Comparison of ENCODE assay signal across 20 cellular contexts in the genomic region with DNA sequence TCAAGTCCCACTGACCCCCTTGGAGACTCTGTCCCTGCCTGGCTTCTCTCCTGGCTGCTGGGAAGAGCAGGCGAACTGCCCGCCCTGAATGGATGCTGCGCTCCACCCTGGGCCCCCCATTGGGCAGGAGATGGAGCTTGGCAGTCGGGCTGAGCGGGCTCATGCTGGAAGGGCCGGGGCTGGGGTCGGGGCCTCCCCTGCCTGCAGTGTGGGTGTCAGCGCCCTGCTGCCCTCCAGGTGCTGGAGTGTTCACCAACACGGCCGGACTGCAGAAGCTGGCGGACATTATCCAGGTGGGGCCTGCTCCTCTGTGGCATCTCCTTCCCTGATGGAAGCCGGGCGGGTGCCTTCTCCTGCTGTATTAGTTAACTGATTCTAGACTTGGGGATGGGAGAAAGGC. TPM values are rescaled to one million over a fixed set of nuclear protein-coding genes. Genes with fewer than 3 reads are reported as not detected.
DNase-seq lines count a peak whose midpoint lies in the region; ATAC-seq, FAIRE-seq and TF ChIP-seq lines count a peak whose summit lies in the region.
"Had no signal": no experiment of that assay in that cellular context is flagged by ENCODE, and none has a peak within 500 bp of the region (broad histone marks: within the 10 kb centered on the region; RNA-seq: fewer than 3 reads in every experiment).

No MANE protein-coding gene starts in this region.

- no peak overlapping the region for H3K4me3 ChIP-seq in K562
- no peak overlapping the region for H3K4me3 ChIP-seq in CD4-positive, alpha-beta memory T cell (ENCODE audit: low read length in 2 of 2)
- H3K4me3 ChIP-seq: BLaER1 treated with 17β-estradiol and CSF1 and Interleukin-3, amounts not matched to agents 10 nM and 100 nM had no signal

- peaks cover 71% of the 10 kb centered on the region; the same call in 2 of the 3 replicates for H3K36me3 ChIP-seq in K562 (ENCODE audit: control insufficient read depth, insufficient read depth, low read length)
- H3K36me3 ChIP-seq in CD4-positive, alpha-beta memory T cell (ENCODE audit: insufficient read depth, low read length) = no peaks in the 10 kb centered on the region

- CTCF ChIA-PET in K562 (lab: Yijun Ruan, JAX; ENCODE audit: low intra/inter-chr PET ratio) = no interaction called here
- CTCF ChIA-PET in CD4-positive, alpha-beta memory T cell (lab: Charles Lee; ENCODE audit: partially characterized antibody) = no interaction called here

- in situ Hi-C loops in K562 (cut with MboI) = no loop called here

- H3K9me3 Mint-ChIP-seq in stimulated activated naive CD8-positive, alpha-beta T cell treated with anti-CD3 and anti-CD28 coated beads, Interleukin-15, amount 100 ng/mL, for 72 hours = no peaks in the 10 kb centered on the region
- H3K9me3 Mint-ChIP-seq in CD4-positive, alpha-beta memory T cell = no peaks in the 10 kb centered on the region

- H3K9me1 ChIP-seq in K562 (ENCODE audit: control insufficient read depth, insufficient read depth, low read length) = no peaks in the 10 kb centered on the region

- H3K4me3 Mint-ChIP-seq in stimulated activated naive CD8-positive, alpha-beta T cell treated with anti-CD3 and anti-CD28 coated beads, Interleukin-15, amount 100 ng/mL, for 72 hours = no peak overlapping the region
- H3K4me3 Mint-ChIP-seq in CD4-positive, alpha-beta memory T cell = no peak overlapping the region

- peak; percentile 29 for ATAC-seq in stimulated activated naive CD8-positive, alpha-beta T cell treated with anti-CD3 and anti-CD28 coated beads, Interleukin-15, amount 100 ng/mL, for 72 hours
- no peak for ATAC-seq in stimulated activated naive CD8-positive, alpha-beta T cell treated with anti-CD3 and anti-CD28 coated beads, Interleukin-15, Interleukin-2, amounts not matched to agents 100 U/mL and 50 U/mL, for 24 hours
- no peak for ATAC-seq in K562

- H3K27ac ChIP-seq in K562 (ENCODE audit: extremely low read depth, low read depth, low read length) = no peak overlapping the region
- no peak overlapping the region for H3K27ac ChIP-seq in CD4-positive, alpha-beta memory T cell (ENCODE audit: low read depth, low read length)
- H3K27ac ChIP-seq: BLaER1 treated with 17β-estradiol and CSF1 and Interleukin-3, amounts not matched to agents 10 nM and 100 nM had no signal

- H4K20me1 ChIP-seq in K562 (replicated peaks; ENCODE audit: control insufficient read depth, insufficient read depth, low read length) = no peaks in the 10 kb centered on the region

- no peak for TF ChIP-seq POLR2A in K562 (conservative IDR thresholded peaks at IDR 0.05)

- no peaks in the 10 kb centered on the region for H3K79me2 ChIP-seq in K562 (ENCODE audit: control insufficient read depth, insufficient read depth, low read length)

- no peak for TF ChIP-seq CTCF in K562 (IDR thresholded peaks at IDR 0.05 in 2 of 3, conservative IDR thresholded peaks at IDR 0.05 in 1 of 3; ENCODE audit: insufficient read depth in 2 of 3, low read depth in 1 of 3, low read length in 3 of 3)

- H3K9me3 ChIP-seq in K562 (replicated peaks; ENCODE audit: control insufficient read depth, insufficient read depth, low read depth, low read length) = no peaks in the 10 kb centered on the region
- no peaks in the 10 kb centered on the region for H3K9me3 ChIP-seq in CD4-positive, alpha-beta memory T cell (ENCODE audit: control insufficient read depth in 1 of 2, low read length in 2 of 2)
- H3K9me3 ChIP-seq: BLaER1 treated with 17β-estradiol and CSF1 and Interleukin-3, amounts not matched to agents 10 nM and 100 nM; SK-N-SH had no signal

- H3K27me3 Mint-ChIP-seq in stimulated activated naive CD8-positive, alpha-beta T cell treated with anti-CD3 and anti-CD28 coated beads, Interleukin-15, amount 100 ng/mL, for 72 hours = no peaks in the 10 kb centered on the region
- no peaks in the 10 kb centered on the region for H3K27me3 Mint-ChIP-seq in CD4-positive, alpha-beta memory T cell

- WGBS in K562 (ENCODE audit: insufficient coverage, low coverage, missing lambda C conversion rate) = 92% methylated on average over 12 of the region's 13 CpGs

- peaks cover 0 to 35% of the 10 kb centered on the region in 2 experiments; a peak in 2 of 5 replicates for H3K4me1 ChIP-seq in K562 (replicated peaks in 1 of 2; ENCODE audit: control insufficient read depth in 2 of 2, insufficient read depth in 2 of 2, low read length in 2 of 2)
- H3K4me1 ChIP-seq in CD4-positive, alpha-beta memory T cell (ENCODE audit: insufficient read depth, low read length) = no peaks in the 10 kb centered on the region

- H3K36me3 Mint-ChIP-seq in CD4-positive, alpha-beta memory T cell = peaks cover 6 to 8% of the 10 kb centered on the region in 2 donors

- H3K27me3 ChIP-seq in K562 (ENCODE audit: control insufficient read depth in 2 of 2, insufficient read depth in 2 of 2, low read length in 2 of 2) = no peaks in the 10 kb centered on the region
- no peaks in the 10 kb centered on the region for H3K27me3 ChIP-seq in CD4-positive, alpha-beta memory T cell (ENCODE audit: insufficient read depth, low read length)
- H3K27me3 ChIP-seq: BLaER1 treated with 17β-estradiol and CSF1 and Interleukin-3, amounts not matched to agents 10 nM and 100 nM had no signal

- no peak for DNase-seq in stimulated activated naive CD8-positive, alpha-beta T cell treated with anti-CD3 and anti-CD28 coated beads, Interleukin-15, amount 100 ng/mL, for 72 hours
- no peak for DNase-seq in stimulated activated naive CD8-positive, alpha-beta T cell treated with anti-CD3 and anti-CD28 coated beads, Interleukin-15, Interleukin-2, amounts not matched to agents 100 U/mL and 50 U/mL, for 24 hours
- DNase-seq in K562 (ENCODE audit: extremely low read depth in 1 of 4, low spot score in 3 of 4) (no peak), UCSD-AML1 (lab: John Stamatoyannopoulos, UW; ENCODE audit: unreplicated experiment) (no peak), HCEC 1CT (no peak)
- DNase-seq in CD4-positive, alpha-beta memory T cell = no peak
- DNase-seq: 8988T, DMS53, GF-D8, KBM-7, MM.1S, NCI-H1048, NCI-H1417 treated with DMSO at 0.1 percent for 48 hours, NCI-H187, NCI-H446, NCI-H526 treated with DMSO at 0.1 percent for 48 hours, OCI-M1, SHP77 treated with DMSO at 0.1 percent for 48 hours, SK-N-SH had no signal

- POLR2A ChIA-PET in K562 (lab: Yijun Ruan, JAX) = interaction anchor here (1.6 kb wide), 1 partner anchor 22 kb away, joined by 3 read pairs; the partner anchor contains the start of gene RTEL1
- POLR2A ChIA-PET in CD4-positive, alpha-beta memory T cell (lab: Charles Lee; ENCODE audit: partially characterized antibody) = interaction anchor here (1.2 kb wide), 1 partner anchor 184 kb away, joined by 3 read pairs; no protein-coding TSS in a partner anchor

- TF ChIP-seq EP300 in K562 (IDR thresholded peaks at IDR 0.05; ENCODE audit: low read length) = no peak

- H3K27ac Mint-ChIP-seq in stimulated activated naive CD8-positive, alpha-beta T cell treated with anti-CD3 and anti-CD28 coated beads, Interleukin-15, amount 100 ng/mL, for 72 hours = no peak overlapping the region
- H3K27ac Mint-ChIP-seq in CD4-positive, alpha-beta memory T cell = no peak overlapping the region

- no peak for TF ChIP-seq RAD21 in K562 (CRISPR knock-in tag; conservative IDR thresholded peaks at IDR 0.05 in 1 of 2, IDR thresholded peaks at IDR 0.05 in 1 of 2)

- no peak overlapping the region for H2AFZ ChIP-seq in K562 (ENCODE audit: low read depth, low read length)

- H3K4me2 ChIP-seq in K562 (ENCODE audit: insufficient read depth, low read length) = no peak overlapping the region
- H3K4me2 ChIP-seq: BLaER1 treated with 17β-estradiol and CSF1 and Interleukin-3, amounts not matched to agents 10 nM and 100 nM; SK-N-SH had no signal

- no TSS peak for BruUV-seq in K562 (replicated peaks; lab: Mats Ljungman, UMichigan)

- intact Hi-C loops in K562 (cut with micrococcal nuclease) = no loop called here
- intact Hi-C loops in CD4-positive, alpha-beta memory T cell (cut with micrococcal nuclease) = no loop called here

- FAIRE-seq in K562 (lab: Jason Lieb, UNC) = no peak

- H3K4me1 Mint-ChIP-seq in stimulated activated naive CD8-positive, alpha-beta T cell treated with anti-CD3 and anti-CD28 coated beads, Interleukin-15, amount 100 ng/mL, for 72 hours = peaks cover 15% of the 10 kb centered on the region
- peaks cover 0 to 6% (median under 1%) of the 10 kb centered on the region in 4 donors for H3K4me1 Mint-ChIP-seq in CD4-positive, alpha-beta memory T cell

- no peak overlapping the region for H3K9ac ChIP-seq in K562 (ENCODE audit: insufficient read depth in 1 of 2, low read depth in 2 of 2, low read length in 2 of 2)
- H3K9ac ChIP-seq: SK-N-SH had no signal

RNA-seq across cellular contexts. Expression of gene TNFRSF6B, which starts 16.0 kb away (rescaled TPM):
- not detected in 2 replicates for total RNA-seq in K562 (2011; cell fraction: chromatin; rRNA removed; ENCODE audit: low replicate concordance)
- 4.9 and 6.3 TPM in 2 replicates for total RNA-seq in K562 (2011; cell fraction: nucleolus; rRNA removed)
- total RNA-seq in K562 (2011; cell fraction: nucleoplasm; rRNA removed) = not detected in 2 replicates
- 0.32 and 3.8 TPM in 2 replicates for total RNA-seq in K562 (2014; rRNA removed)
- total RNA-seq in K562 (2014; rRNA removed; fragmentation: Illumina TruSeq; extraction: Trizol) = not detected in 2 replicates
- total RNA-seq in K562 (2015; rRNA removed; fragmentation: Illumina TruSeq; extraction: Trizol) = 0.19 TPM in 1 of 2 replicates, not detected in the other
- not detected in 2 replicates for total RNA-seq in K562 (2021)
- polyA plus RNA-seq in K562 (2011; rRNA removed) = 0.10 and 0.37 TPM in 2 replicates
- 1.1 and 5.8 TPM in 2 replicates for polyA plus RNA-seq in K562 (2011; cell fraction: cytosol; rRNA removed)
- 1.4 and 13.8 TPM in 2 replicates for polyA plus RNA-seq in K562 (2011; cell fraction: nucleus; rRNA removed)
- 0.87 and 1.3 TPM in 2 replicates for polyA plus RNA-seq in K562 (2012)
- polyA plus RNA-seq in K562 (2014; fragmentation: Illumina TruSeq; extraction: Trizol) = not detected in 2 replicates
- not detected for polyA plus RNA-seq in K562 (2014; fragmentation: Nextera tagmentation; extraction: Ambion mirVana)
- polyA plus RNA-seq in K562 (2014; rRNA removed) = 3.2 and 3.5 TPM in 2 replicates
- polyA minus RNA-seq in K562 (2011; rRNA and poly(A)+ RNA removed) = not detected in 2 replicates
- polyA minus RNA-seq in K562 (2011; cell fraction: cytosol; rRNA and poly(A)+ RNA removed) = not detected in 2 replicates
- 1.2 TPM in 1 of 2 replicates, not detected in the other for polyA minus RNA-seq in K562 (2011; cell fraction: nucleus; rRNA and poly(A)+ RNA removed)
- not detected for total RNA-seq in CD4-positive, alpha-beta memory T cell
- polyA plus RNA-seq in CD4-positive, alpha-beta memory T cell = not detected

RNA-seq across cellular contexts. Expression of gene RTEL1, which starts 22.3 kb away (rescaled TPM):
- 274 and 684 TPM in 2 replicates for total RNA-seq in K562 (2011; cell fraction: chromatin; rRNA removed; ENCODE audit: low replicate concordance)
- total RNA-seq in K562 (2011; cell fraction: nucleolus; rRNA removed) = 188 TPM in 2 replicates
- total RNA-seq in K562 (2011; cell fraction: nucleoplasm; rRNA removed) = 175 and 176 TPM in 2 replicates
- total RNA-seq in K562 (2014; rRNA removed) (27.7 and 32.0 TPM in 2 replicates), K562 (2014; rRNA removed; fragmentation: Illumina TruSeq; extraction: Trizol) (11.3 and 12.0 TPM in 2 replicates), K562 (2015; rRNA removed; fragmentation: Illumina TruSeq; extraction: Trizol) (14.0 and 15.4 TPM in 2 replicates), K562 (2021) (53.1 and 61.0 TPM in 2 replicates)
- polyA plus RNA-seq in K562 (2011; rRNA removed) (25.2 and 34.3 TPM in 2 replicates), K562 (2014; fragmentation: Illumina TruSeq; extraction: Trizol) (17.9 and 20.1 TPM in 2 replicates), K562 (2014; fragmentation: Nextera tagmentation; extraction: Ambion mirVana) (under 1 TPM; 0.36 to 0.45 TPM), K562 (2014; rRNA removed) (31.8 and 35.7 TPM in 2 replicates)
- 10.0 and 23.6 TPM in 2 replicates for polyA plus RNA-seq in K562 (2011; cell fraction: cytosol; rRNA removed)
- polyA plus RNA-seq in K562 (2011; cell fraction: nucleus; rRNA removed) = 238 and 368 TPM in 2 replicates
- polyA plus RNA-seq in K562 (2012) = 10.8 and 25.1 TPM in 2 replicates
- polyA minus RNA-seq in K562 (2011; rRNA and poly(A)+ RNA removed) = 48.3 and 49.0 TPM in 2 replicates
- polyA minus RNA-seq in K562 (2011; cell fraction: cytosol; rRNA and poly(A)+ RNA removed) = 14.8 and 14.9 TPM in 2 replicates
- 63.7 and 84.3 TPM in 2 replicates for polyA minus RNA-seq in K562 (2011; cell fraction: nucleus; rRNA and poly(A)+ RNA removed)
- 10 to 100 TPM; 30.9 to 36.0 TPM for total RNA-seq in CD4-positive, alpha-beta memory T cell
- polyA plus RNA-seq in CD4-positive, alpha-beta memory T cell = 1 to 10 TPM; 1.3 to 5.4 TPM

RNA-seq across cellular contexts. Expression of gene STMN3, which starts 27.2 kb away (rescaled TPM):
- 14.9 and 42.3 TPM in 2 replicates for total RNA-seq in K562 (2011; cell fraction: chromatin; rRNA removed; ENCODE audit: low replicate concordance)
- total RNA-seq in K562 (2011; cell fraction: nucleolus; rRNA removed) = 45.7 and 51.0 TPM in 2 replicates
- total RNA-seq in K562 (2011; cell fraction: nucleoplasm; rRNA removed) = 22.8 and 23.8 TPM in 2 replicates
- 65.6 and 79.2 TPM in 2 replicates for total RNA-seq in K562 (2014; rRNA removed)
- 6.8 and 8.8 TPM in 2 replicates for total RNA-seq in K562 (2014; rRNA removed; fragmentation: Illumina TruSeq; extraction: Trizol)
- 29.4 and 29.9 TPM in 2 replicates for total RNA-seq in K562 (2015; rRNA removed; fragmentation: Illumina TruSeq; extraction: Trizol)
- 50.2 and 52.4 TPM in 2 replicates for total RNA-seq in K562 (2021)
- 30.9 and 37.6 TPM in 2 replicates for polyA plus RNA-seq in K562 (2011; rRNA removed)
- 51.3 and 126 TPM in 2 replicates for polyA plus RNA-seq in K562 (2011; cell fraction: cytosol; rRNA removed)
- 98.8 and 152 TPM in 2 replicates for polyA plus RNA-seq in K562 (2011; cell fraction: nucleus; rRNA removed)
- polyA plus RNA-seq in K562 (2012) = 20.9 and 32.0 TPM in 2 replicates
- 20.3 and 36.0 TPM in 2 replicates for polyA plus RNA-seq in K562 (2014; fragmentation: Illumina TruSeq; extraction: Trizol)
- polyA plus RNA-seq in K562 (2014; fragmentation: Nextera tagmentation; extraction: Ambion mirVana) = under 1 TPM; 0.70 to 0.85 TPM
- 58.0 and 60.2 TPM in 2 replicates for polyA plus RNA-seq in K562 (2014; rRNA removed)
- 4.9 and 7.8 TPM in 2 replicates for polyA minus RNA-seq in K562 (2011; rRNA and poly(A)+ RNA removed)
- 17.1 and 19.4 TPM in 2 replicates for polyA minus RNA-seq in K562 (2011; cell fraction: cytosol; rRNA and poly(A)+ RNA removed)
- 7.1 and 9.2 TPM in 2 replicates for polyA minus RNA-seq in K562 (2011; cell fraction: nucleus; rRNA and poly(A)+ RNA removed)
- 100 to 1,000 TPM; 110 to 120 TPM for total RNA-seq in CD4-positive, alpha-beta memory T cell
- polyA plus RNA-seq in CD4-positive, alpha-beta memory T cell = 10 to 100 TPM; 18.9 to 30.5 TPM

RNA-seq across cellular contexts. Expression of gene ARFRP1, which starts 27.3 kb away (rescaled TPM):
- 98.6 and 222 TPM in 2 replicates for total RNA-seq in K562 (2011; cell fraction: chromatin; rRNA removed; ENCODE audit: low replicate concordance)
- 116 and 124 TPM in 2 replicates for total RNA-seq in K562 (2011; cell fraction: nucleolus; rRNA removed)
- 75.6 and 81.5 TPM in 2 replicates for total RNA-seq in K562 (2011; cell fraction: nucleoplasm; rRNA removed)
- total RNA-seq in K562 (2014; rRNA removed) (64.3 and 74.1 TPM in 2 replicates), K562 (2014; rRNA removed; fragmentation: Illumina TruSeq; extraction: Trizol) (16.1 and 19.1 TPM in 2 replicates), K562 (2015; rRNA removed; fragmentation: Illumina TruSeq; extraction: Trizol) (37.3 and 37.7 TPM in 2 replicates), K562 (2021) (64.0 and 78.9 TPM in 2 replicates)
- polyA plus RNA-seq in K562 (2011; rRNA removed) (37.5 and 39.5 TPM in 2 replicates), K562 (2014; fragmentation: Illumina TruSeq; extraction: Trizol) (20.0 and 36.3 TPM in 2 replicates), K562 (2014; fragmentation: Nextera tagmentation; extraction: Ambion mirVana) (1 to 10 TPM; 2.2 to 6.0 TPM), K562 (2014; rRNA removed) (66.9 and 70.5 TPM in 2 replicates)
- polyA plus RNA-seq in K562 (2011; cell fraction: cytosol; rRNA removed) = 52.0 and 57.8 TPM in 2 replicates
- polyA plus RNA-seq in K562 (2011; cell fraction: nucleus; rRNA removed) = 132 and 147 TPM in 2 replicates
- polyA plus RNA-seq in K562 (2012) = 44.1 and 48.2 TPM in 2 replicates
- 18.4 and 33.9 TPM in 2 replicates for polyA minus RNA-seq in K562 (2011; rRNA and poly(A)+ RNA removed)
- polyA minus RNA-seq in K562 (2011; cell fraction: cytosol; rRNA and poly(A)+ RNA removed) = 14.4 and 22.2 TPM in 2 replicates
- polyA minus RNA-seq in K562 (2011; cell fraction: nucleus; rRNA and poly(A)+ RNA removed) = 46.2 and 62.4 TPM in 2 replicates
- 10 to 100 TPM; 85.6 to 92.0 TPM for total RNA-seq in CD4-positive, alpha-beta memory T cell
- 10 to 100 TPM; 65.5 to 66.3 TPM for polyA plus RNA-seq in CD4-positive, alpha-beta memory T cell

RNA-seq across cellular contexts. Expression of gene ZGPAT, which starts 27.4 kb away (rescaled TPM):
- 20.3 and 73.7 TPM in 2 replicates for total RNA-seq in K562 (2011; cell fraction: chromatin; rRNA removed; ENCODE audit: low replicate concordance)
- 43.4 and 48.4 TPM in 2 replicates for total RNA-seq in K562 (2011; cell fraction: nucleolus; rRNA removed)
- total RNA-seq in K562 (2011; cell fraction: nucleoplasm; rRNA removed) = 35.6 and 47.3 TPM in 2 replicates
- total RNA-seq in K562 (2014; rRNA removed) (19.4 and 26.6 TPM in 2 replicates), K562 (2014; rRNA removed; fragmentation: Illumina TruSeq; extraction: Trizol) (2.2 and 2.4 TPM in 2 replicates), K562 (2015; rRNA removed; fragmentation: Illumina TruSeq; extraction: Trizol) (7.9 and 8.4 TPM in 2 replicates), K562 (2021) (22.5 and 25.4 TPM in 2 replicates)
- polyA plus RNA-seq in K562 (2011; rRNA removed) (7.4 and 10.7 TPM in 2 replicates), K562 (2014; fragmentation: Illumina TruSeq; extraction: Trizol) (5.6 and 10.9 TPM in 2 replicates), K562 (2014; fragmentation: Nextera tagmentation; extraction: Ambion mirVana) (under 1 TPM; 0.14 to 0.21 TPM), K562 (2014; rRNA removed) (24.1 and 27.7 TPM in 2 replicates)
- 6.2 and 15.4 TPM in 2 replicates for polyA plus RNA-seq in K562 (2011; cell fraction: cytosol; rRNA removed)
- polyA plus RNA-seq in K562 (2011; cell fraction: nucleus; rRNA removed) = 40.8 and 67.3 TPM in 2 replicates
- polyA plus RNA-seq in K562 (2012) = 14.8 and 18.0 TPM in 2 replicates
- 2.7 and 4.6 TPM in 2 replicates for polyA minus RNA-seq in K562 (2011; rRNA and poly(A)+ RNA removed)
- polyA minus RNA-seq in K562 (2011; cell fraction: cytosol; rRNA and poly(A)+ RNA removed) = 11.6 and 12.8 TPM in 2 replicates
- 9.8 and 11.2 TPM in 2 replicates for polyA minus RNA-seq in K562 (2011; cell fraction: nucleus; rRNA and poly(A)+ RNA removed)
- total RNA-seq in CD4-positive, alpha-beta memory T cell = 10 to 100 TPM; 51.8 to 55.3 TPM
- polyA plus RNA-seq in CD4-positive, alpha-beta memory T cell = 10 to 100 TPM; 34.6 to 69.5 TPM
